Comparison of ENCODE assay signal across 8 cellular contexts in the genomic region with DNA sequence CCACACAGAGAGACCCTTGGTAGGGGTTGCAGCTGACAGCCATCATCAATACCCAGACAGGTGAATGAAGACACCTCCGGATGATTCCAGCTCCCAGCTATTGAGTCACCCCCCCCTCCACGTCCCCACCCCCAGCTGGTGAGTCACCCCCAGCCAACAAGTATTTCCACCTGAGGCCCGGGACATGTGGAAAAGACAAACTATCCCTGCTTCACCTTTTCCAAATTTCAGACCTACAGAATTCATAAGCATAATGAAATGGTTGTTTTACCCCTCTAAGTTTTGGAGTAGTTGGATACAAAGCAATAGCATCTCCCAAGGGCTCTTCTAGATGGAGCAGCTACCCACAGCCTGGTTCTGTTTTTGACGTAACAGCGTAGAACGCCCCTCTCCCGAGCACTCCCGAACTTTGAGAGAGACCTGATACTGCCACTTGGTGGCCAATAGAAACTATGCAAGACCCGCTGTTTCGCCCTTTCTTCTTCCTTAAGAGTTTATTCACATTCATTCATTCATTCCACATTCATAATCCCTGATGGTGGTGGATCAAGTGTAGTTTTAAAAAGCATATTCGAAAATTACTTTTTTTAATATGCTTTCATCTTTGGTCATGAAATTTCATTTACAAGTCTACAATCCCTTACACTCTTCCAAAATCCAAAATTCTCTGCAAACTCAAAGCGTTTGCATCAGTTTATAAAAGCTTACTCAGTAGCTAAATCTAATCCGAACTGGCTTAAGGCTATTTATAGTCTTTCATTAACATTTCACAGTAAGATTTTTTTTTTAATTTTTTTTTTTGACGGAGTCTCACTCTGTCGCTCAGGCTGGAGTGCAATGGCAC. TPM values are rescaled to one million over a fixed set of nuclear protein-coding genes. Genes with fewer than 3 reads are reported as not detected.
DNase-seq lines count a peak whose midpoint lies in the region; ATAC-seq and TF ChIP-seq lines count a peak whose summit lies in the region.

No MANE protein-coding gene starts in this region.

- CTCF ChIA-PET in BJ (lab: Yijun Ruan, JAX): interaction anchor here (0.6 to 2.9 kb wide), 14 partner anchors 9 to 291 kb away, joined by 3 to 27 read pairs (median 3); no protein-coding TSS in a partner anchor

- H4K91ac ChIP-seq in H9 (ENCODE audit: insufficient read length, low read depth, low read length): no peak overlapping the region

- no peak overlapping the region for H2AFZ ChIP-seq in H9 (ENCODE audit: low read length)

- H3K36me3 Mint-ChIP-seq in H9 (ENCODE audit: insufficient read depth in 1 of 3, low read depth in 3 of 3): no peaks in the 10 kb centered on the region

- H3K9ac ChIP-seq in H9 (ENCODE audit: extremely low read depth, insufficient read length, low read length): no peak overlapping the region

- DNase-seq in BJ (ENCODE audit: low read depth) (no peak), H9 (peak; percentile 68), NOMO-1 treated with DMSO at 0.1 percent for 48 hours (lab: John Stamatoyannopoulos, UW; ENCODE audit: unreplicated experiment) (peak; percentile 62), astrocyte of the hippocampus (ENCODE audit: low read depth, low spot score) (peak; percentile 8), left kidney (ENCODE audit: low read depth, low spot score) (peak; percentile 67), upper lobe of right lung (no peak)

- no peak overlapping the region for H2AK5ac ChIP-seq in H9 (ENCODE audit: insufficient read length, low read length)

- WGBS in H9 (ENCODE audit: extremely low coverage, insufficient read length, low lambda C conversion rate): 100% methylated on average over 1 of the region's 15 CpGs

- H3K4me1 Mint-ChIP-seq in H9: no peaks in the 10 kb centered on the region

- H3K4me1 ChIP-seq in H9 (ENCODE audit: insufficient read depth, low read length): no peaks in the 10 kb centered on the region
- H3K4me1 ChIP-seq in upper lobe of right lung: no peaks in the 10 kb centered on the region

- ATAC-seq in upper lobe of right lung (peak; percentile 85), HG02884 (IDR thresholded peaks at IDR 0.05; ENCODE audit: unreplicated experiment) (no peak), HG03432 (IDR thresholded peaks at IDR 0.05; ENCODE audit: unreplicated experiment) (no peak)

- H3K9me3 Mint-ChIP-seq in H9: no peaks in the 10 kb centered on the region; a peak in 1 of 5 replicates

- H3K18ac ChIP-seq in H9 (ENCODE audit: insufficient read length, low read depth, low read length): no peak overlapping the region

- no peak overlapping the region for H3K4me3 ChIP-seq in BJ (ENCODE audit: low read depth, low read length)
- no peak overlapping the region for H3K4me3 ChIP-seq in upper lobe of right lung

- H3T11ph ChIP-seq in H9 (ENCODE audit: low read length): no peak overlapping the region

- intact Hi-C loops in upper lobe of right lung (cut with DNase I): no loop called here

- no peaks in the 10 kb centered on the region for H3K23me2 ChIP-seq in H9 (ENCODE audit: insufficient read length, low read depth, low read length, poor library complexity, severe bottlenecking)

- H4K5ac ChIP-seq in H9 (ENCODE audit: insufficient read length, low read depth, low read length): no peak overlapping the region

- no peak overlapping the region for H3K56ac ChIP-seq in H9 (ENCODE audit: insufficient read length, low read depth, low read length)

- H3K27me3 ChIP-seq in BJ (ENCODE audit: control insufficient read depth, insufficient read depth, low read length) (no peaks in the 10 kb centered on the region; the same call in none of the 2 replicates), H9 (ENCODE audit: insufficient read depth, low read length) (no peaks in the 10 kb centered on the region), upper lobe of right lung (no peaks in the 10 kb centered on the region)

- no peak overlapping the region for H3K4me3 Mint-ChIP-seq in H9

- POLR2A ChIA-PET in BJ (lab: Charles Lee): no interaction called here

- H3K9me3 ChIP-seq in H9 (ENCODE audit: control insufficient read depth, low read depth, low read length) (no peaks in the 10 kb centered on the region), upper lobe of right lung (no peaks in the 10 kb centered on the region)

- no peak overlapping the region for H2BK12ac ChIP-seq in H9 (ENCODE audit: insufficient read length, low read depth, low read length)

- H3K4ac ChIP-seq in H9 (ENCODE audit: low read depth, low read length): no peak overlapping the region

- no peaks in the 10 kb centered on the region for H3K79me2 ChIP-seq in H9 (ENCODE audit: insufficient read depth, low read length)

- H3K36me3 ChIP-seq in BJ (ENCODE audit: control insufficient read depth, insufficient read depth, low read length) (no peaks in the 10 kb centered on the region), upper lobe of right lung (no peaks in the 10 kb centered on the region)

- H3K23ac ChIP-seq in H9 (ENCODE audit: insufficient read length, low read depth, low read length): no peak overlapping the region

- no peak overlapping the region for H3K27ac Mint-ChIP-seq in H9

- no peak overlapping the region for H2BK20ac ChIP-seq in H9 (ENCODE audit: low read depth, low read length, poor library complexity, severe bottlenecking)

- TF ChIP-seq CTCF in BJ (IDR thresholded peaks at IDR 0.05; ENCODE audit: insufficient read depth, low read depth, low read length) (peak; percentile 66), H9 (conservative IDR thresholded peaks at IDR 0.05) (peak; percentile 83), upper lobe of right lung (IDR thresholded peaks at IDR 0.05) (peak; percentile 86)

- H3K79me1 ChIP-seq in H9 (ENCODE audit: insufficient read depth, low read depth, low read length, poor library complexity, severe bottlenecking): no peaks in the 10 kb centered on the region

- H3K14ac ChIP-seq in H9 (ENCODE audit: insufficient read depth, low read length): no peak overlapping the region

- H2BK15ac ChIP-seq in H9 (ENCODE audit: low read depth, low read length): no peak overlapping the region

- H3K4me2 ChIP-seq in H9 (ENCODE audit: insufficient read depth, insufficient read length, low read length): no peak overlapping the region

- no peaks in the 10 kb centered on the region for H3K27me3 Mint-ChIP-seq in H9 (ENCODE audit: low read depth)

- no peaks in the 10 kb centered on the region for H4K20me1 ChIP-seq in H9 (ENCODE audit: control insufficient read depth, insufficient read depth, insufficient read length)

- no peak overlapping the region for H4K8ac ChIP-seq in H9 (replicated peaks; ENCODE audit: insufficient read length, low read depth, low read length)

- no peak overlapping the region for H3K27ac ChIP-seq in H9 (ENCODE audit: insufficient read length, low read depth, low read length)
- H3K27ac ChIP-seq in upper lobe of right lung: no peak overlapping the region

- no peak overlapping the region for H2BK120ac ChIP-seq in H9 (ENCODE audit: low read depth, low read length, poor library complexity, severe bottlenecking)

- H2BK5ac ChIP-seq in H9 (ENCODE audit: insufficient read length, low read length): no peak overlapping the region

RNA-seq across cellular contexts. Expression of a gene that starts 15.1 kb away (rescaled TPM):
- polyA plus RNA-seq in BJ (2011; rRNA removed): not detected in 2 replicates
- polyA minus RNA-seq in BJ (2011; rRNA and poly(A)+ RNA removed): not detected in 2 replicates
- 8.2 TPM in 2 replicates for total RNA-seq in H9 (2021)
- total RNA-seq in upper lobe of right lung: 22.1 TPM

RNA-seq across cellular contexts. Expression of a gene that starts 42.2 kb away (rescaled TPM):
- polyA plus RNA-seq in BJ (2011; rRNA removed): 4.0 and 5.4 TPM in 2 replicates
- 2.1 and 3.2 TPM in 2 replicates for polyA minus RNA-seq in BJ (2011; rRNA and poly(A)+ RNA removed)
- total RNA-seq in H9 (2021): 14.0 and 14.1 TPM in 2 replicates
- total RNA-seq in upper lobe of right lung: 7.0 TPM

Comparison
In these comparisons a context has a peak if more than half of its experiments do, and no peak if none do; other contexts are left out.
1. DNase-seq: peak in H9 (single experiment), NOMO-1 treated with DMSO at 0.1 percent for 48 hours (single experiment), astrocyte of the hippocampus (single experiment) and left kidney (single experiment); none in BJ (single experiment) and upper lobe of right lung (single experiment).
2. Peak in every context shown above with its lines, with median percentiles within 50 percentile points of each other: CTCF ChIP-seq.